ENCODE assay signal across 1 cellular context in the genomic region with DNA sequence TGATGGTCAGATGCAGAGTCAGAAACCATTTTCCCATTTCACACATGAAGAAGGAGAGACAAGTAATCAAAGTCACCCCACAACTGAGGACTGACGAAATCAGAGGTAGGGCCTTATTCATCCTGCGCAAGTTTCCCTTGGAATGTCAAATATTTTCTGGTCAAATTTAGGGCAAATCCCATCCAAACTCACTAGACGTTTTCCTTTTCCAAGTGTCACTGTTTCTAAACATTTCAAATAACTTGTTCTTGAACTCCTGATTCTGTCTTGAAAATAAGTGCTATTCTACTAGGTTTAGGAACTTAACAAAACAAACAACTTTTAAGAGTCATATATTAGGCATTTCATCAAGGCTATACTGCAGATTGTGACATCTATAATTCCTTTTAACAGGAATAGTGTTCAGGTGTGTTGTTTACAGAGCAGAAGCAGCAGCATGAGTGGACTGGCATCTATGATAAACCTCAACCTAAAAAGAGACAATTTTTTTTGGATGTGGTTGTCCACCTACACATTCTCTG.
TF ChIP-seq lines count a peak whose summit lies in the region.

No MANE protein-coding gene starts in this region.

TF ChIP-seq in GM12878, 131 proteins besides CTCF, POLR2A, EP300 and RAD21:
- TF ChIP-seq PML (IDR thresholded peaks at IDR 0.05; ENCODE audit: low read length) (0 out of 2 replicates have a peak, but pooled peaks have one; percentile 24), ZNF384 (IDR thresholded peaks at IDR 0.05; ENCODE audit: borderline replicate concordance, low read depth, low read length) (0 out of 2 replicates have a peak, but pooled peaks have one; percentile 4), PAX8 (IDR thresholded peaks at IDR 0.05) (peak; percentile 0; the same call in 1 of the 2 replicates)
- TF ChIP-seq, protein P1, sequence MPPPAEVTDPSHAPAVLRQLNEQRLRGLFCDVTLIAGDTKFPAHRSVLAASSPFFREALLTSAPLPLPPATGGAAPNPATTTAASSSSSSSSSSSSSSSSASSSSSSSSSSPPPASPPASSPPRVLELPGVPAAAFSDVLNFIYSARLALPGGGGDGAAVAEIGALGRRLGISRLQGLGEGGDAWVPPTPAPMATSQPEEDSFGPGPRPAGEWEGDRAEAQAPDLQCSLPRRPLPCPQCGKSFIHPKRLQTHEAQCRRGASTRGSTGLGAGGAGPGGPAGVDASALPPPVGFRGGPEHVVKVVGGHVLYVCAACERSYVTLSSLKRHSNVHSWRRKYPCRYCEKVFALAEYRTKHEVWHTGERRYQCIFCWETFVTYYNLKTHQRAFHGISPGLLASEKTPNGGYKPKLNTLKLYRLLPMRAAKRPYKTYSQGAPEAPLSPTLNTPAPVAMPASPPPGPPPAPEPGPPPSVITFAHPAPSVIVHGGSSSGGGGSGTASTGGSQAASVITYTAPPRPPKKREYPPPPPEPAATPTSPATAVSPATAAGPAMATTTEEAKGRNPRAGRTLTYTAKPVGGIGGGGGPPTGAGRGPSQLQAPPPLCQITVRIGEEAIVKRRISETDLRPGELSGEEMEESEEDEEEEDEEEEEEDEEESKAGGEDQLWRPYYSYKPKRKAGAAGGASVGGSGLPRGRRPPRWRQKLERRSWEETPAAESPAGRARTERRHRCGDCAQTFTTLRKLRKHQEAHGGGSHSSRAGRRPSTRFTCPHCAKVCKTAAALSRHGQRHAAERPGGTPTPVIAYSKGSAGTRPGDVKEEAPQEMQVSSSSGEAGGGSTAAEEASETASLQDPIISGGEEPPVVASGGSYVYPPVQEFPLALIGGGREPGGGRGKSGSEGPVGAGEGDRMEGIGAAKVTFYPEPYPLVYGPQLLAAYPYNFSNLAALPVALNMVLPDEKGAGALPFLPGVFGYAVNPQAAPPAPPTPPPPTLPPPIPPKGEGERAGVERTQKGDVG (CRISPR knock-in tag; IDR thresholded peaks at IDR 0.05), result no peak
